22 cellular contexts compared by ENCODE assay signal in genomic region chr9:37495571-37495970, GRCh38.
"Had no signal": no experiment of that assay in that cellular context is flagged by ENCODE, and none has a peak within 500 bp of the region (broad histone marks: within the 10 kb centered on the region; RNA-seq: fewer than 3 reads in every experiment).

No MANE protein-coding gene starts in this region.

- DNase-seq: activated CD4-positive, alpha-beta T cell treated with anti-CD3 and anti-CD28 coated beads for 1 hour; activated CD4-positive, alpha-beta T cell treated with anti-CD3 and anti-CD28 coated beads, Interleukin-2, amount 50 U/mL, for 1 hour; activated CD8-positive, alpha-beta memory T cell treated with anti-CD3 and anti-CD28 coated beads for 24 hours; activated naive CD4-positive, alpha-beta T cell; amniotic stem cell; cerebellar nuclear complex; cortex of kidney; foreskin fibroblast; immature natural killer cell; natural killer cell; retina; spleen; stimulated activated CD4-positive, alpha-beta T cell treated with anti-CD3 and anti-CD28 coated beads, Interleukin-4, amount 100 ng/mL, for 1 hour; stimulated activated naive CD8-positive, alpha-beta T cell treated with anti-CD3 and anti-CD28 coated beads, Interleukin-15, Interleukin-2, amounts not matched to agents 100 U/mL and 50 U/mL, for 24 hours; T-helper 1 cell; T-helper 9 cell; thyroid gland had no signal

- H3K4me3 Mint-ChIP-seq: activated naive CD8-positive, alpha-beta T cell; immature natural killer cell; mesothelial cell of epicardium; natural killer cell had no signal

- H3K27me3 ChIP-seq: hepatocyte, spleen, thyroid gland had no signal

- ATAC-seq: left lobe of liver; natural killer cell; stimulated activated naive CD8-positive, alpha-beta T cell treated with anti-CD3 and anti-CD28 coated beads, Interleukin-15, Interleukin-2, amounts not matched to agents 100 U/mL and 50 U/mL, for 24 hours had no signal

- H3K4me3 ChIP-seq: hepatocyte, lung, spleen, thyroid gland had no signal

- H3K9me3 ChIP-seq: spleen, thyroid gland had no signal

- H3K27me3 Mint-ChIP-seq: activated naive CD8-positive, alpha-beta T cell had no signal

- H3K4me1 Mint-ChIP-seq: mesothelial cell of epicardium had no signal

- H3K4me1 ChIP-seq: spleen, thyroid gland had no signal

- H3K27ac Mint-ChIP-seq: activated naive CD8-positive, alpha-beta T cell; immature natural killer cell; mesothelial cell of epicardium; natural killer cell had no signal

- H3K9me3 Mint-ChIP-seq: immature natural killer cell, mesothelial cell of epicardium, natural killer cell had no signal

- H3K27ac ChIP-seq: hepatocyte, spleen, thyroid gland had no signal
